Comparison of ENCODE assay signal across 9 cellular contexts in genomic region chr12:47767197-47767724, GRCh38. TPM values are rescaled to one million over a fixed set of nuclear protein-coding genes. Genes with fewer than 3 reads are reported as not detected.
DNase-seq lines count a peak whose midpoint lies in the region; ATAC-seq and TF ChIP-seq lines count a peak whose summit lies in the region.
"Had no signal": no experiment of that assay in that cellular context is flagged by ENCODE, and none has a peak within 500 bp of the region (broad histone marks: within the 10 kb centered on the region; RNA-seq: fewer than 3 reads in every experiment).

No MANE protein-coding gene starts in this region.

- no peak overlapping the region for H3K4me3 ChIP-seq in effector memory CD4-positive, alpha-beta T cell (ENCODE audit: insufficient read depth, low read depth, low read length, poor library complexity, severe bottlenecking)
- no peak overlapping the region for H3K4me3 ChIP-seq in tibial nerve

- no peaks in the 10 kb centered on the region for H3K36me3 ChIP-seq in effector memory CD4-positive, alpha-beta T cell (ENCODE audit: control insufficient read depth, insufficient read depth, low read length)
- H3K36me3 ChIP-seq in tibial nerve: no peaks in the 10 kb centered on the region

- DNase-seq in Right ventricle myocardium superior (peak; percentile 45), cardiac septum (ENCODE audit: low spot score) (no peak), NCI-H2029 treated with DMSO at 0.1 percent for 48 hours (lab: John Stamatoyannopoulos, UW) (peak; percentile 76), tibial nerve (ENCODE audit: low spot score in 2 of 2) (no peak), HK-2 (ENCODE audit: unreplicated experiment) (no peak)
- peak; percentile 35 to 59 for DNase-seq in activated CD4-positive, alpha-beta T cell treated with anti-CD3 and anti-CD28 coated beads, Interleukin-2, amount 50 U/mL, for 24 hours (ENCODE audit: low read depth in 1 of 2, low spot score in 1 of 2)
- DNase-seq in effector memory CD4-positive, alpha-beta T cell: peak; percentile 46 to 56 (median 46)

- H3K36me3 Mint-ChIP-seq in nephron (ENCODE audit: low read depth): no peaks in the 10 kb centered on the region

- peaks cover 3% of the 10 kb centered on the region for H3K4me1 ChIP-seq in effector memory CD4-positive, alpha-beta T cell (ENCODE audit: control insufficient read depth, insufficient read depth, low read length, poor library complexity, severe bottlenecking)
- H3K4me1 ChIP-seq in tibial nerve: peaks cover 0 to 13% (median 0%) of the 10 kb centered on the region in 4 donors

- intact Hi-C loops in Right ventricle myocardium superior (cut with DNase I) (loop anchor here (2.0 kb wide), 1 partner anchor 52 kb away; no protein-coding TSS in a partner anchor), cardiac septum (cut with DNase I) (no loop called here)

- no peak for TF ChIP-seq POLR2A in tibial nerve (IDR thresholded peaks at IDR 0.05)

- TF ChIP-seq CTCF in nephron (IDR thresholded peaks at IDR 0.05; ENCODE audit: unreplicated experiment in 3 of 3): peak in 2 of 3 experiments; percentile 15 to 35
- TF ChIP-seq CTCF in tibial nerve (IDR thresholded peaks at IDR 0.05): peak; percentile 44 to 68 (median 52)

- H3K27me3 ChIP-seq in effector memory CD4-positive, alpha-beta T cell (replicated peaks; ENCODE audit: control insufficient read depth, insufficient read depth, low read length, poor library complexity, severe bottlenecking): no peaks in the 10 kb centered on the region
- H3K27me3 ChIP-seq in tibial nerve: no peaks in the 10 kb centered on the region

- H3K27me3 Mint-ChIP-seq in nephron (ENCODE audit: low read depth): peaks cover 7% of the 10 kb centered on the region

- H3K27ac ChIP-seq in effector memory CD4-positive, alpha-beta T cell (ENCODE audit: insufficient read depth, low read length, poor library complexity, severe bottlenecking): no peak overlapping the region
- no peak overlapping the region for H3K27ac ChIP-seq in tibial nerve

- WGBS in tibial nerve, 2 donors: 50 to 53% methylated on average over 5 of the region's 5 CpGs

- H3K4me3 Mint-ChIP-seq in nephron: no peak overlapping the region

- peak; percentile 55 for ATAC-seq in Right ventricle myocardium superior (ENCODE audit: poor library complexity)

- no peaks in the 10 kb centered on the region for H3K9me3 ChIP-seq in effector memory CD4-positive, alpha-beta T cell (ENCODE audit: control insufficient read depth, low read length)
- H3K9me3 ChIP-seq in tibial nerve: no peaks in the 10 kb centered on the region

- TF ChIP-seq EP300 in tibial nerve (IDR thresholded peaks at IDR 0.05): no peak

- H3K27ac Mint-ChIP-seq in nephron: peak overlapping the region; percentile 33 to 69 (median 50)

- H3K9me3 Mint-ChIP-seq in nephron: no peaks in the 10 kb centered on the region

- H3K4me1 Mint-ChIP-seq in nephron: peaks cover 23% of the 10 kb centered on the region

RNA-seq across cellular contexts. Expression of gene SLC48A1, which starts 5.8 kb away (rescaled TPM):
- total RNA-seq in Right ventricle myocardium superior (26.8 TPM), cardiac septum (20.7 TPM), tibial nerve (10 to 100 TPM; 24.6 to 37.9 (median 33.8) TPM)

RNA-seq across cellular contexts. Expression of gene RAPGEF3, which starts 8.6 kb away (rescaled TPM):
- total RNA-seq in Right ventricle myocardium superior (30.6 TPM), cardiac septum (26.3 TPM), tibial nerve (100 to 1,000 TPM in 1 of 4 donors, 10 to 100 TPM in 3; 47.3 to 109 (median 83.6) TPM)

RNA-seq across cellular contexts. Expression of gene ENDOU, which starts 42.0 kb away (rescaled TPM):
- total RNA-seq in Right ventricle myocardium superior (0.11 TPM), cardiac septum (0.24 TPM), tibial nerve (1 to 10 TPM in 1 of 4 donors, under 1 TPM in 2, not detected in 1; 0.30 to 1.2 (median 0.42) TPM)
- total RNA-seq: glomerular endothelial cell had no signal

RNA-seq across cellular contexts. Expression of gene HDAC7, which starts 52.4 kb away (rescaled TPM):
- total RNA-seq in Right ventricle myocardium superior (35.9 TPM), cardiac septum (62.7 TPM), tibial nerve (100 to 1,000 TPM in 2 of 4 donors, 10 to 100 TPM in 2; 90.4 to 186 (median 98.4) TPM)

Comparison
In these comparisons a context has a peak if more than half of its experiments do, and no peak if none do; other contexts are left out.
1. DNase-seq: peak in Right ventricle myocardium superior (single experiment), NCI-H2029 treated with DMSO at 0.1 percent for 48 hours (single experiment), activated CD4-positive, alpha-beta T cell treated with anti-CD3 and anti-CD28 coated beads, Interleukin-2, amount 50 U/mL, for 24 hours (2 of 2) and effector memory CD4-positive, alpha-beta T cell (3 of 3); none in cardiac septum (single experiment), tibial nerve (0 of 2) and HK-2 (single experiment).